Comparison of ENCODE assay signal across 9 cellular contexts in genomic region chr10:128360783-128361182, GRCh38.
"Had no signal": no experiment of that assay in that cellular context is flagged by ENCODE, and none has a peak within 500 bp of the region (broad histone marks: within the 10 kb centered on the region; RNA-seq: fewer than 3 reads in every experiment).

No MANE protein-coding gene starts in this region.

- H3K27ac ChIP-seq: GM23248 had no signal

- DNase-seq: GM23248, GOT3, H7, HFFc6, IMR-90, KG1 had no signal

- H3K9me3 ChIP-seq: HAP-1 had no signal

- H3K36me3 ChIP-seq: HAP-1 had no signal

- H3K4me3 ChIP-seq: GM23248, HAP-1, K562 had no signal

- H2AFZ ChIP-seq: GM23248 had no signal

- ATAC-seq: HCT116, K562 had no signal

- H3K4me1 ChIP-seq: HAP-1 had no signal
